In genomic region chr19:31002852-31003251, GRCh38 we compare ENCODE assay signal across 16 cellular contexts.
"Had no signal": no experiment of that assay in that cellular context is flagged by ENCODE, and none has a peak within 500 bp of the region (broad histone marks: within the 10 kb centered on the region; RNA-seq: fewer than 3 reads in every experiment).

No MANE protein-coding gene starts in this region.

- H3K9me3 Mint-ChIP-seq: neural crest cell; T-helper 1 cell treated with Interleukin-12 subunit alpha and Interleukin-12 subunit beta and Interleukin-4 antibody, amounts not matched to agents 30 μg/mL and 1 μg/mL, for 36 hours had no signal

- DNase-seq: activated CD4-positive, alpha-beta T cell treated with anti-CD3 and anti-CD28 coated beads, Interleukin-2, amount 50 U/mL, for 48 hours; activated CD8-positive, alpha-beta memory T cell treated with anti-CD3 and anti-CD28 coated beads, Interleukin-2, amount 10 ng/mL, durations not matched to agents 7 days and 5 days; activated effector memory CD4-positive, alpha-beta T cell treated with anti-CD3 and anti-CD28 coated beads, Interleukin-2, amount 50 U/mL, for 16 hours; activated T-cell treated with anti-CD3 and anti-CD28 coated beads, Interleukin-2, amount 50 U/mL, for 4 hours; cerebellar nuclear complex; dermis blood vessel endothelial cell; glutamatergic neuron; stimulated activated CD4-positive, alpha-beta T cell treated with anti-CD3 and anti-CD28 coated beads, Interleukin-4, amount 100 ng/mL, for 4 hours; stomach; uterus had no signal

- H3K27me3 Mint-ChIP-seq: activated CD8-positive, alpha-beta memory T cell treated with anti-CD3 and anti-CD28 coated beads, Interleukin-2, amount 10 ng/mL, durations not matched to agents 7 days and 5 days had no signal

- H3K4me3 Mint-ChIP-seq: activated CD8-positive, alpha-beta memory T cell treated with anti-CD3 and anti-CD28 coated beads, Interleukin-2, amount 10 ng/mL, durations not matched to agents 7 days and 5 days; activated T-cell treated with anti-CD3 and anti-CD28 coated beads, Interleukin-2, amount 50 U/mL, for 4 hours; neural crest cell; T-helper 1 cell treated with Interleukin-12 subunit alpha and Interleukin-12 subunit beta and Interleukin-4 antibody, amounts not matched to agents 30 μg/mL and 1 μg/mL, for 36 hours had no signal

- H3K27ac ChIP-seq: parathyroid adenoma, skin epidermis, stomach, uterus had no signal

- H3K4me3 ChIP-seq: skin epidermis, stomach, uterus had no signal

- H3K4me1 Mint-ChIP-seq: activated CD8-positive, alpha-beta memory T cell treated with anti-CD3 and anti-CD28 coated beads, Interleukin-2, amount 10 ng/mL, durations not matched to agents 7 days and 5 days; neural crest cell had no signal

- H3K27ac Mint-ChIP-seq: activated CD8-positive, alpha-beta memory T cell treated with anti-CD3 and anti-CD28 coated beads, Interleukin-2, amount 10 ng/mL, durations not matched to agents 7 days and 5 days; activated naive CD4-positive, alpha-beta T cell treated with anti-CD3 and anti-CD28 coated beads, Interleukin-2, amount 50 U/mL, for 72 hours; T-helper 1 cell treated with Interleukin-12 subunit alpha and Interleukin-12 subunit beta and Interleukin-4 antibody, amounts not matched to agents 30 μg/mL and 1 μg/mL, for 36 hours had no signal

- H3K27me3 ChIP-seq: uterus had no signal

- ATAC-seq: activated CD8-positive, alpha-beta memory T cell treated with anti-CD3 and anti-CD28 coated beads, Interleukin-2, amount 10 ng/mL, durations not matched to agents 7 days and 5 days; activated naive CD4-positive, alpha-beta T cell treated with anti-CD3 and anti-CD28 coated beads, Interleukin-2, amount 50 U/mL, for 72 hours; activated T-cell treated with anti-CD3 and anti-CD28 coated beads, Interleukin-2, amount 50 U/mL, for 4 hours; esophagus mucosa had no signal

- H3K9me3 ChIP-seq: uterus had no signal

- H3K36me3 ChIP-seq: stomach, uterus had no signal

- H3K4me1 ChIP-seq: parathyroid adenoma, stomach, uterus had no signal

- H3K36me3 Mint-ChIP-seq: activated CD8-positive, alpha-beta memory T cell treated with anti-CD3 and anti-CD28 coated beads, Interleukin-2, amount 10 ng/mL, durations not matched to agents 7 days and 5 days; activated naive CD4-positive, alpha-beta T cell treated with anti-CD3 and anti-CD28 coated beads, Interleukin-2, amount 50 U/mL, for 72 hours had no signal
